Comparison of ENCODE assay signal across 8 cellular contexts in genomic region chr13:95226932-95227718, GRCh38.
DNase-seq lines count a peak whose midpoint lies in the region; ATAC-seq and TF ChIP-seq lines count a peak whose summit lies in the region.

No MANE protein-coding gene starts in this region.

- peak overlapping the region; percentile 16; the same call in 1 of the 2 replicates for H3K4me3 ChIP-seq in GM06990 (replicated peaks; ENCODE audit: low read depth, low read length)
- H3K4me3 ChIP-seq in heart left ventricle = no peak overlapping the region

- TF ChIP-seq CTCF in GM06990 (IDR thresholded peaks at IDR 0.05; ENCODE audit: insufficient read depth, low read length, poor library complexity, severe bottlenecking) (no peak), heart left ventricle (IDR thresholded peaks at IDR 0.05) (no peak)

- no peak for TF ChIP-seq POLR2A in heart left ventricle (IDR thresholded peaks at IDR 0.05)

- no peaks in the 10 kb centered on the region for H3K36me3 ChIP-seq in GM06990 (ENCODE audit: control insufficient read depth, insufficient read depth, low read length)
- no peaks in the 10 kb centered on the region for H3K36me3 ChIP-seq in heart left ventricle

- peak overlapping the region in 8 of 12 donors; percentile 18 to 65 (median 29) for H3K27ac ChIP-seq in heart left ventricle

- H3K4me1 ChIP-seq in heart left ventricle = peaks cover 0 to 28% (median 2%) of the 10 kb centered on the region in 12 donors

- WGBS in heart left ventricle, 4 donors = 34 to 38% (median 37%) methylated on average over 4 of the region's 4 CpGs

- ATAC-seq in GM21423 (IDR thresholded peaks at IDR 0.05; ENCODE audit: unreplicated experiment) (peak; percentile 90), HG03558 (IDR thresholded peaks at IDR 0.05; ENCODE audit: extremely low read depth, unreplicated experiment) (peak; percentile 81), heart left ventricle (peak in 1 of 4 donors; percentile 64)

- DNase-seq in GM06990 (ENCODE audit: extremely low read depth, insufficient read length) (peak; percentile 65), heart left ventricle (no peak), NCI-H2227 (lab: John Stamatoyannopoulos, UW; ENCODE audit: unreplicated experiment) (no peak), LoVo (ENCODE audit: low spot score) (no peak), NCI-H187 (lab: John Stamatoyannopoulos, UW) (no peak), COLO829 (ENCODE audit: low spot score) (no peak)

- no peaks in the 10 kb centered on the region for H3K9me3 ChIP-seq in heart left ventricle

- no peaks in the 10 kb centered on the region for H3K27me3 ChIP-seq in GM06990 (replicated peaks; ENCODE audit: control insufficient read depth, insufficient read depth, low read length)
- H3K27me3 ChIP-seq in heart left ventricle = no peaks in the 10 kb centered on the region

- intact Hi-C loops in heart left ventricle (cut with DNase I) = no loop called here
